Comparison of ENCODE assay signal across 12 cellular contexts in genomic region chrX:53116101-53116500, GRCh38. TPM values are rescaled to one million over a fixed set of nuclear protein-coding genes. Genes with fewer than 3 reads are reported as not detected.
DNase-seq lines count a peak whose midpoint lies in the region; ATAC-seq and TF ChIP-seq lines count a peak whose summit lies in the region.
"Had no signal": no experiment of that assay in that cellular context is flagged by ENCODE, and none has a peak within 500 bp of the region (broad histone marks: within the 10 kb centered on the region; RNA-seq: fewer than 3 reads in every experiment).

No MANE protein-coding gene starts in this region.

- peaks cover 15% of the 10 kb centered on the region for H3F3A ChIP-seq in MM.1S (ENCODE audit: insufficient read depth, low read length)

- H3K27me3 ChIP-seq in MM.1S (replicated peaks; ENCODE audit: insufficient read depth, low read length) (no peaks in the 10 kb centered on the region), brain microvascular endothelial cell (replicated peaks) (no peaks in the 10 kb centered on the region)

- peak overlapping the region; percentile 72 for H3K27ac Mint-ChIP-seq in stimulated activated effector memory CD8-positive, alpha-beta T cell treated with anti-CD3 and anti-CD28 coated beads, Interleukin-12 subunit alpha, Interleukin-12 subunit beta, amount 100 ng/mL, for 72 hours

- H3K36me3 Mint-ChIP-seq in stimulated activated effector memory CD8-positive, alpha-beta T cell treated with anti-CD3 and anti-CD28 coated beads, Interleukin-12 subunit alpha, Interleukin-12 subunit beta, amount 100 ng/mL, for 72 hours, result peaks cover 5% of the 10 kb centered on the region

- intact Hi-C loops in posterior vena cava (cut with DNase I), result no loop called here

- peaks cover 12% of the 10 kb centered on the region for H3K4me1 Mint-ChIP-seq in stimulated activated effector memory CD8-positive, alpha-beta T cell treated with anti-CD3 and anti-CD28 coated beads, Interleukin-12 subunit alpha, Interleukin-12 subunit beta, amount 100 ng/mL, for 72 hours

- H2AFZ ChIP-seq in MM.1S (ENCODE audit: low read length), result peak overlapping the region; percentile 51; the same call in 1 of the 2 replicates

- peak overlapping the region; percentile 42 for H3K4me3 ChIP-seq in MM.1S (ENCODE audit: low read length)
- no peak overlapping the region for H3K4me3 ChIP-seq in brain microvascular endothelial cell (ENCODE audit: low read depth, low read length)

- H3K9me3 ChIP-seq in MM.1S (replicated peaks; ENCODE audit: insufficient read depth, low read length), result no peaks in the 10 kb centered on the region

- no peaks in the 10 kb centered on the region for H3K4me1 ChIP-seq in MM.1S (ENCODE audit: low read length)

- H3K9me2 ChIP-seq in MM.1S (replicated peaks; ENCODE audit: insufficient read depth, low read length), result no peaks in the 10 kb centered on the region

- peak overlapping the region; percentile 83 for H3K4me2 ChIP-seq in MM.1S (ENCODE audit: low read depth, low read length)

- H3K9me3 Mint-ChIP-seq in stimulated activated effector memory CD8-positive, alpha-beta T cell treated with anti-CD3 and anti-CD28 coated beads, Interleukin-12 subunit alpha, Interleukin-12 subunit beta, amount 100 ng/mL, for 72 hours, result no peaks in the 10 kb centered on the region
- H3K9me3 Mint-ChIP-seq: activated naive CD4-positive, alpha-beta T cell treated with anti-CD3 and anti-CD28 coated beads, Interleukin-2, amount 50 U/mL, for 72 hours had no signal

- no peaks in the 10 kb centered on the region for H3K36me3 ChIP-seq in MM.1S (replicated peaks; ENCODE audit: insufficient read depth, low read length)
- no peaks in the 10 kb centered on the region for H3K36me3 ChIP-seq in brain microvascular endothelial cell (replicated peaks)

- no peaks in the 10 kb centered on the region for H4K20me1 ChIP-seq in MM.1S (ENCODE audit: insufficient read depth, low read length)

- H3K27ac ChIP-seq in MM.1S (ENCODE audit: low read length) (peak overlapping the region; percentile 56), brain microvascular endothelial cell (no peak overlapping the region)

- H3K9ac ChIP-seq in MM.1S (ENCODE audit: low read length), result peak overlapping the region; percentile 32; the same call in 1 of the 2 replicates

- no peak for ATAC-seq in stimulated activated effector memory CD8-positive, alpha-beta T cell treated with anti-CD3 and anti-CD28 coated beads, Interleukin-12 subunit alpha, Interleukin-12 subunit beta, amount 100 ng/mL, for 72 hours
- ATAC-seq in HG03520 (IDR thresholded peaks at IDR 0.05; ENCODE audit: unreplicated experiment) (no peak), HG03280 (IDR thresholded peaks at IDR 0.05; ENCODE audit: unreplicated experiment) (no peak)
- ATAC-seq: activated naive CD4-positive, alpha-beta T cell treated with anti-CD3 and anti-CD28 coated beads, Interleukin-2, amount 50 U/mL, for 72 hours had no signal

- no peak overlapping the region for H3K4me3 Mint-ChIP-seq in stimulated activated effector memory CD8-positive, alpha-beta T cell treated with anti-CD3 and anti-CD28 coated beads, Interleukin-12 subunit alpha, Interleukin-12 subunit beta, amount 100 ng/mL, for 72 hours
- H3K4me3 Mint-ChIP-seq: H9 had no signal

- in situ Hi-C loops in brain microvascular endothelial cell (cut with HindIII; ENCODE audit: low pct_ligation_motif_present, low sequenced_read_pairs), result no loop called here

- TF ChIP-seq CTCF in MM.1S (IDR thresholded peaks at IDR 0.05; ENCODE audit: low read length) (no peak), brain microvascular endothelial cell (IDR thresholded peaks at IDR 0.05; ENCODE audit: low read depth, low read length, missing control alignments) (no peak)

- DNase-seq in MM.1S (peak; percentile 14), brain microvascular endothelial cell (peak; percentile 4), iris pigment epithelial cell (ENCODE audit: low read depth) (peak; percentile 79), posterior vena cava (ENCODE audit: low spot score) (no peak), occipital lobe (lab: John Stamatoyannopoulos, UW) (no peak)
- no peak for DNase-seq in stimulated activated effector memory CD8-positive, alpha-beta T cell treated with anti-CD3 and anti-CD28 coated beads, Interleukin-12 subunit alpha, Interleukin-12 subunit beta, amount 100 ng/mL, for 72 hours (ENCODE audit: low spot score in 2 of 2)
- DNase-seq: DMS53, H9, NCI-H1092 had no signal

- H3K79me2 ChIP-seq in MM.1S (ENCODE audit: low read length), result peaks cover 14% of the 10 kb centered on the region

RNA-seq across cellular contexts. Expression of gene KANTR, which starts 22.2 kb away (rescaled TPM):
- 10 to 100 TPM; 10.2 to 10.5 TPM for total RNA-seq in posterior vena cava
- total RNA-seq in occipital lobe, result 31.4 TPM

RNA-seq across cellular contexts. Expression of gene TSPYL2, which starts 33.9 kb away (rescaled TPM):
- total RNA-seq in posterior vena cava, result 10 to 100 TPM; 59.3 to 67.9 TPM
- 7.0 TPM for total RNA-seq in occipital lobe

Comparison
In these comparisons a context has a peak if more than half of its experiments do, and no peak if none do; other contexts are left out.
1. DNase-seq: peak in MM.1S (single experiment), brain microvascular endothelial cell (single experiment) and iris pigment epithelial cell (single experiment); none in stimulated activated effector memory CD8-positive, alpha-beta T cell treated with anti-CD3 and anti-CD28 coated beads, Interleukin-12 subunit alpha, Interleukin-12 subunit beta, amount 100 ng/mL, for 72 hours (0 of 2), posterior vena cava (single experiment) and occipital lobe (single experiment).